In the genomic region with DNA sequence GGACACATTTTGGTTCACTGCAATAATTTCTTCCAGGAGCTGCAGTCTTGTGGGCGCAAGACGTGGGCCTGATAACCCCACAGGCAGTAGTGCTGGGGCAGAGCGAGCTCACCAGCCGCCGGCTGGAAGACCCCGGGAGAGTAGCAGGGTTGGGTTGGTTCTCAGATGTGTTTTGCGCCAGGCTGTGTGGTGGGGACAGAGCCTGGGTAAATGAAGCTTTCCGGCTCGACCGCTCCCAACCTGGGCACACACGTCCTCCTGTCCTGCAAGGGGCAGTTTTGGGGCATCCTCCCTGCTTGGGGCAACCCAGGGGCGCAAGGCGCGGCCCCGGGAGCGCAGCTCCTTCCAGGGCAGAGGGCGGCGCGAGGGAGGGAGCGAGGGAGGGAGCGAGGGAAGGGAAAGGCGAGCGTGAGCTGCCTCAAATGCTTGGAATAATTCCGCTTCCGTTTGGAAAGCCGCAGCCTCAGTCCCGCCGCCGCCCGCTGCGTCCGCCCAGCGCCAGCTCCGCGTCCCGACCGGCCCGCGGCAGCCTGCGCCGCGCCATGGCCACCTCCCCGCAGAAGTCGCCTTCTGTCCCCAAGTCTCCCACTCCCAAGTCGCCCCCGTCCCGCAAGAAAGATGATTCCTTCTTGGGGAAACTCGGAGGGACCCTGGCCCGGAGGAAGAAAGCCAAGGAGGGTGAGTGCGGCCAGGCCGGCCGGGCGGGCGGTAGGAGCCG, we compare ENCODE assay signal across 8 cellular contexts. TPM values are rescaled to one million over a fixed set of nuclear protein-coding genes. Genes with fewer than 3 reads are reported as not detected.
A peak's percentile ranks its signal among the peaks of the same experiment; 100 is the strongest.
DNase-seq lines count a peak whose midpoint lies in the region; ATAC-seq and TF ChIP-seq lines count a peak whose summit lies in the region.

A gene with protein sequence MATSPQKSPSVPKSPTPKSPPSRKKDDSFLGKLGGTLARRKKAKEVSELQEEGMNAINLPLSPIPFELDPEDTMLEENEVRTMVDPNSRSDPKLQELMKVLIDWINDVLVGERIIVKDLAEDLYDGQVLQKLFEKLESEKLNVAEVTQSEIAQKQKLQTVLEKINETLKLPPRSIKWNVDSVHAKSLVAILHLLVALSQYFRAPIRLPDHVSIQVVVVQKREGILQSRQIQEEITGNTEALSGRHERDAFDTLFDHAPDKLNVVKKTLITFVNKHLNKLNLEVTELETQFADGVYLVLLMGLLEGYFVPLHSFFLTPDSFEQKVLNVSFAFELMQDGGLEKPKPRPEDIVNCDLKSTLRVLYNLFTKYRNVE (plus strand): TSS at position 466 of the 718 bp plus-strand sequence. CDS start 77 bp downstream, at position 543.

- no peak within 1 kb of the TSS for H3K27ac Mint-ChIP-seq in activated T-cell treated with anti-CD3 and anti-CD28 coated beads, Interleukin-2, amount 50 U/mL, for 72 hours
- peak within 1 kb of the TSS in 7 of 9 donors; percentile 25 to 82 (median 65) for H3K27ac Mint-ChIP-seq in naive thymus-derived CD4-positive, alpha-beta T cell

- H3K4me3 Mint-ChIP-seq in activated T-cell treated with anti-CD3 and anti-CD28 coated beads, Interleukin-2, amount 50 U/mL, for 72 hours = peak within 1 kb of the TSS; percentile 64 to 81
- peak within 1 kb of the TSS; percentile 68 to 89 (median 84) for H3K4me3 Mint-ChIP-seq in naive thymus-derived CD4-positive, alpha-beta T cell

- intact Hi-C loops in naive thymus-derived CD4-positive, alpha-beta T cell (cut with micrococcal nuclease) = loop anchor here in 1 of 2 donors (5.0 kb wide), 1 partner anchor 45 kb away; no protein-coding TSS in a partner anchor

- H4K20me1 ChIP-seq in MM.1S (ENCODE audit: insufficient read depth, low read length) = no peaks in the 10 kb centered on the region

- H3K27me3 ChIP-seq in naive thymus-derived CD4-positive, alpha-beta T cell (ENCODE audit: control insufficient read depth in 2 of 2, insufficient read depth in 2 of 2, low read length in 2 of 2) = no peaks in the 10 kb centered on the region
- no peaks in the 10 kb centered on the region for H3K27me3 ChIP-seq in MM.1S (replicated peaks; ENCODE audit: insufficient read depth, low read length)

- H3K9me3 ChIP-seq in naive thymus-derived CD4-positive, alpha-beta T cell (ENCODE audit: control insufficient read depth in 2 of 3, low read length in 3 of 3) = no peaks in the 10 kb centered on the region
- H3K9me3 ChIP-seq in MM.1S (replicated peaks; ENCODE audit: insufficient read depth, low read length) = no peaks in the 10 kb centered on the region

- H3K4me3 ChIP-seq in WI38 (ENCODE audit: low read depth, low read length) (peak within 1 kb of the TSS; percentile 87), MM.1S (ENCODE audit: low read length) (no peak within 1 kb of the TSS)
- H3K4me3 ChIP-seq in naive thymus-derived CD4-positive, alpha-beta T cell (ENCODE audit: low read length) = peak within 1 kb of the TSS; percentile 17

- POLR2A ChIA-PET in naive thymus-derived CD4-positive, alpha-beta T cell (lab: Charles Lee) = interaction anchor here (0.7 to 3.9 kb wide), 5 partner anchors 11 to 46 kb away, joined by 4 to 37 read pairs (median 5); no protein-coding TSS in a partner anchor

- no peak within 1 kb of the TSS for H2AFZ ChIP-seq in MM.1S (ENCODE audit: low read length)

- no peak within 1 kb of the TSS for H3K4me2 ChIP-seq in MM.1S (ENCODE audit: low read depth, low read length)

- H3F3A ChIP-seq in MM.1S (ENCODE audit: insufficient read depth, low read length) = no peaks in the 10 kb centered on the region

- no peak within 1 kb of the TSS for H3K27ac ChIP-seq in naive thymus-derived CD4-positive, alpha-beta T cell (ENCODE audit: low read depth, low read length)
- no peak within 1 kb of the TSS for H3K27ac ChIP-seq in MM.1S (ENCODE audit: low read length)

- H3K27me3 Mint-ChIP-seq in activated T-cell treated with anti-CD3 and anti-CD28 coated beads, Interleukin-2, amount 50 U/mL, for 72 hours (ENCODE audit: low read depth) = peaks cover 33% of the 10 kb centered on the region
- H3K27me3 Mint-ChIP-seq in naive thymus-derived CD4-positive, alpha-beta T cell = peaks cover 24 to 72% (median 49%) of the 10 kb centered on the region in 5 donors

- no peaks in the 10 kb centered on the region for H3K79me2 ChIP-seq in MM.1S (ENCODE audit: low read length)

- no peaks in the 10 kb centered on the region for H3K4me1 Mint-ChIP-seq in activated T-cell treated with anti-CD3 and anti-CD28 coated beads, Interleukin-2, amount 50 U/mL, for 72 hours (ENCODE audit: low read depth)
- peaks cover 6 to 19% (median 14%) of the 10 kb centered on the region in 7 donors for H3K4me1 Mint-ChIP-seq in naive thymus-derived CD4-positive, alpha-beta T cell

- H3K9me2 ChIP-seq in MM.1S (replicated peaks; ENCODE audit: insufficient read depth, low read length) = no peaks in the 10 kb centered on the region

- H3K9me3 Mint-ChIP-seq in activated T-cell treated with anti-CD3 and anti-CD28 coated beads, Interleukin-2, amount 50 U/mL, for 72 hours = peaks cover 2% of the 10 kb centered on the region in 2 donors
- H3K9me3 Mint-ChIP-seq in naive thymus-derived CD4-positive, alpha-beta T cell = peaks cover 0 to 12% (median 3%) of the 10 kb centered on the region in 11 donors

- no peaks in the 10 kb centered on the region for H3K36me3 ChIP-seq in naive thymus-derived CD4-positive, alpha-beta T cell (ENCODE audit: control insufficient read depth in 2 of 3, insufficient read depth in 3 of 3, low read length in 3 of 3)
- no peaks in the 10 kb centered on the region for H3K36me3 ChIP-seq in MM.1S (replicated peaks; ENCODE audit: insufficient read depth, low read length)

- H3K9ac ChIP-seq in MM.1S (ENCODE audit: low read length) = no peak within 1 kb of the TSS

- H3K4me1 ChIP-seq in naive thymus-derived CD4-positive, alpha-beta T cell (ENCODE audit: control insufficient read depth in 2 of 2, insufficient read depth in 2 of 2, low read length in 2 of 2) = peaks cover 0 to 4% of the 10 kb centered on the region in 2 donors
- H3K4me1 ChIP-seq in MM.1S (ENCODE audit: low read length) = no peaks in the 10 kb centered on the region

- TF ChIP-seq CTCF in WI38 (IDR thresholded peaks at IDR 0.05; ENCODE audit: low read depth, low read length) = no peak
- no peak for TF ChIP-seq CTCF in MM.1S (IDR thresholded peaks at IDR 0.05; ENCODE audit: low read length)

- peaks cover 2% of the 10 kb centered on the region in 2 donors for H3K36me3 Mint-ChIP-seq in activated T-cell treated with anti-CD3 and anti-CD28 coated beads, Interleukin-2, amount 50 U/mL, for 72 hours (ENCODE audit: insufficient read depth in 2 of 2)
- H3K36me3 Mint-ChIP-seq in naive thymus-derived CD4-positive, alpha-beta T cell = peaks cover 0 to 4% (median 0%) of the 10 kb centered on the region in 5 donors

- CTCF ChIA-PET in naive thymus-derived CD4-positive, alpha-beta T cell (lab: Charles Lee) = interaction anchor here (0.7 to 2.0 kb wide), 5 partner anchors 11 to 45 kb away, joined by 3 to 12 read pairs (median 5); no protein-coding TSS in a partner anchor

- peak; percentile 29 to 35 for ATAC-seq in activated T-cell treated with anti-CD3 and anti-CD28 coated beads, Interleukin-2, amount 50 U/mL, for 72 hours (replicated peaks in 1 of 2)
- ATAC-seq in naive thymus-derived CD4-positive, alpha-beta T cell = no peak
- ATAC-seq in HG02623 (IDR thresholded peaks at IDR 0.05; ENCODE audit: unreplicated experiment) = no peak

- no peak for DNase-seq in activated T-cell treated with anti-CD3 and anti-CD28 coated beads, Interleukin-2, amount 50 U/mL, for 72 hours
- DNase-seq in activated T-cell treated with anti-CD3 and anti-CD28 coated beads, Interleukin-2, amount 50 U/mL, for 48 hours = no peak
- DNase-seq in fibroblast of peridontal ligament (ENCODE audit: extremely low read depth) (peak; percentile 83), NOMO-1 (lab: John Stamatoyannopoulos, UW; ENCODE audit: unreplicated experiment in 2 of 2) (no peak), MM.1S (no peak)
- DNase-seq in naive thymus-derived CD4-positive, alpha-beta T cell = peak in 3 of 9 donors; percentile 10 to 25 (median 16)

RNA-seq across cellular contexts. Expression of the gene that starts here (rescaled TPM):
- total RNA-seq in activated T-cell treated with anti-CD3 and anti-CD28 coated beads, Interleukin-2, amount 50 U/mL, for 72 hours = not detected
- under 1 TPM; 0.07 to 0.97 (median 0.73) TPM for total RNA-seq in naive thymus-derived CD4-positive, alpha-beta T cell
- under 1 TPM; 0.38 to 0.69 TPM for polyA plus RNA-seq in naive thymus-derived CD4-positive, alpha-beta T cell

Comparison
In these comparisons a context has a peak if more than half of its experiments do, and no peak if none do; other contexts are left out.
1. Peak in ATAC-seq in activated T-cell treated with anti-CD3 and anti-CD28 coated beads, Interleukin-2, amount 50 U/mL, for 72 hours; RNA of the gene not detected or under 1 TPM.